ENCODE assay signal across 14 cellular contexts in genomic region chr3:30667250-30667585, GRCh38.
DNase-seq lines count a peak whose midpoint lies in the region; ATAC-seq, FAIRE-seq and TF ChIP-seq lines count a peak whose summit lies in the region.
"Had no signal": no experiment of that assay in that cellular context is flagged by ENCODE, and none has a peak within 500 bp of the region (broad histone marks: within the 10 kb centered on the region; RNA-seq: fewer than 3 reads in every experiment).

No MANE protein-coding gene starts in this region.

- H3K79me1 ChIP-seq in H1 (ENCODE audit: low read depth, low read length): no peaks in the 10 kb centered on the region

- no peak overlapping the region for H2BK12ac ChIP-seq in H1 (ENCODE audit: low read depth, low read length)

- no peak overlapping the region for H3K14ac ChIP-seq in H1 (ENCODE audit: insufficient read length)

- no peak overlapping the region for H2BK20ac ChIP-seq in H1 (ENCODE audit: low read length)

- DNase-seq in NCI-H82 (lab: John Stamatoyannopoulos, UW): peak; percentile 2
- no peak for DNase-seq in NCI-H82 treated with DMSO at 0.1 percent for 48 hours (lab: John Stamatoyannopoulos, UW; ENCODE audit: unreplicated experiment)
- DNase-seq in RWPE2 (ENCODE audit: low spot score): no peak
- peak in 1 of 2 experiments; percentile 38 for DNase-seq in H1 (ENCODE audit: low read depth in 1 of 2, low spot score in 2 of 2)
- DNase-seq in smooth muscle cell (lab: John Stamatoyannopoulos, UW; ENCODE audit: unreplicated experiment): no peak
- DNase-seq in NCI-H345 (lab: John Stamatoyannopoulos, UW): no peak
- no peak for DNase-seq in GM23248
- DNase-seq: 8988T, anterior cingulate cortex, HFFc6, Karpas-422, right cardiac atrium had no signal

- peak overlapping the region in 1 of 4 experiments; percentile 34; a peak in 1 of 7 replicates for H3K9ac ChIP-seq in H1 (replicated peaks in 1 of 4; ENCODE audit: extremely low read depth in 1 of 4, low read depth in 3 of 4, low read length in 3 of 4)
- no peak overlapping the region for H3K9ac ChIP-seq in smooth muscle cell (ENCODE audit: low read depth)
- no peak overlapping the region for H3K9ac ChIP-seq in GM23248

- H3K4me1 ChIP-seq in RWPE2 (ENCODE audit: insufficient read depth, poor library complexity, severe bottlenecking) (peaks cover 22% of the 10 kb centered on the region), H1 (replicated peaks in 1 of 4; ENCODE audit: control insufficient read depth in 3 of 4, insufficient read depth in 4 of 4, low read length in 3 of 4) (peaks cover 0 to 10% (median 7%) of the 10 kb centered on the region in 4 experiments; a peak in 4 of 7 replicates), smooth muscle cell (ENCODE audit: low read depth) (peaks cover 24% of the 10 kb centered on the region), GM23248 (ENCODE audit: insufficient read depth) (peaks cover 13% of the 10 kb centered on the region)

- no peaks in the 10 kb centered on the region for H3K27me3 ChIP-seq in RWPE2 (ENCODE audit: insufficient read depth, poor library complexity, severe bottlenecking)
- no peaks in the 10 kb centered on the region for H3K27me3 ChIP-seq in H1 (replicated peaks in 1 of 4; ENCODE audit: control insufficient read depth in 3 of 4, extremely low read depth in 1 of 4, insufficient read depth in 3 of 4, low read length in 3 of 4)
- no peaks in the 10 kb centered on the region for H3K27me3 ChIP-seq in smooth muscle cell (ENCODE audit: low read depth)
- H3K27me3 ChIP-seq in GM23248 (replicated peaks; ENCODE audit: insufficient read depth): no peaks in the 10 kb centered on the region

- no peak overlapping the region for H4K91ac ChIP-seq in H1 (replicated peaks; ENCODE audit: insufficient read length, low read length)

- no peak for TF ChIP-seq POLR2A in H1 (IDR thresholded peaks at IDR 0.05; ENCODE audit: control extremely low read depth in 1 of 2, low read depth in 2 of 2, low read length in 2 of 2)

- no peak for TF ChIP-seq EP300 in H1 (IDR thresholded peaks at IDR 0.05; ENCODE audit: borderline replicate concordance in 1 of 2, low read depth in 2 of 2, low read length in 2 of 2)

- no peaks in the 10 kb centered on the region for H3K79me2 ChIP-seq in H1 (ENCODE audit: control insufficient read depth in 1 of 2, insufficient read depth in 2 of 2, low read length in 2 of 2)
- no peaks in the 10 kb centered on the region for H3K79me2 ChIP-seq in smooth muscle cell (ENCODE audit: low read depth)
- H3K79me2 ChIP-seq in GM23248 (ENCODE audit: insufficient read depth): peaks cover 92% of the 10 kb centered on the region

- CTCF ChIA-PET in H1 (lab: Charles Lee; ENCODE audit: partially characterized antibody): interaction anchor here (0.9 to 1.2 kb wide), 3 partner anchors 9 to 27 kb away, joined by 3 to 4 read pairs (median 4); no protein-coding TSS in a partner anchor

- no peak overlapping the region for H2AK5ac ChIP-seq in H1 (ENCODE audit: low read depth, low read length)

- H2BK15ac ChIP-seq in H1 (ENCODE audit: low read length): no peak overlapping the region

- H2BK5ac ChIP-seq in H1 (ENCODE audit: low read depth, low read length): no peak overlapping the region

- POLR2A ChIA-PET in H1 (lab: Charles Lee; ENCODE audit: partially characterized antibody): interaction anchor here (0.8 kb wide), 1 partner anchor 8 kb away, joined by 3 read pairs; no protein-coding TSS in a partner anchor

- H2AFZ ChIP-seq in H1 (ENCODE audit: low read length) (no peak overlapping the region), smooth muscle cell (ENCODE audit: low read depth) (no peak overlapping the region), GM23248 (no peak overlapping the region)

- no peaks in the 10 kb centered on the region for H3K23me2 ChIP-seq in H1 (ENCODE audit: low read depth, low read length)

- in situ Hi-C loops in GM23248 (cut with MboI): no loop called here

- no peak overlapping the region for H4K5ac ChIP-seq in H1 (ENCODE audit: insufficient read length, low read depth, low read length)

- no peak overlapping the region for H3K18ac ChIP-seq in H1 (ENCODE audit: extremely low read depth, low read length)

- H3K36me3 ChIP-seq in RWPE2 (ENCODE audit: low read depth) (peaks cover 92% of the 10 kb centered on the region), H1 (ENCODE audit: control insufficient read depth in 2 of 4, insufficient read depth in 4 of 4, low read length in 3 of 4) (peaks cover 3 to 6% (median 5%) of the 10 kb centered on the region in 4 experiments; a peak in 7 of 8 replicates), smooth muscle cell (ENCODE audit: low read depth) (peaks cover 5% of the 10 kb centered on the region), GM23248 (ENCODE audit: low read depth) (peaks cover 42% of the 10 kb centered on the region)

- peak; percentile 66 for FAIRE-seq in H1 (lab: Jason Lieb, UNC)

- no peak overlapping the region for H3K4ac ChIP-seq in H1 (replicated peaks; ENCODE audit: insufficient read length, low read depth, low read length)

- no peak overlapping the region for H2BK120ac ChIP-seq in H1 (replicated peaks; ENCODE audit: low read depth, low read length)

- H3K56ac ChIP-seq in H1 (replicated peaks; ENCODE audit: insufficient read length, low read depth, low read length): no peak overlapping the region

- 0 out of 4 replicates have a peak, but pooled peaks of 1 of the 2 experiments have one; percentile 4 for TF ChIP-seq RAD21 in H1 (IDR thresholded peaks at IDR 0.05 in 1 of 2, conservative IDR thresholded peaks at IDR 0.05 in 1 of 2; ENCODE audit: low read depth in 2 of 2, low read length in 2 of 2)

- 40% methylated on average over 2 of the region's 2 CpGs; no CpG with 5 or more reads in 1 of the 2 experiments for WGBS in H1 (ENCODE audit: extremely low coverage in 1 of 2, insufficient coverage in 1 of 2, insufficient read length in 1 of 2, insufficient replicate concordance in 2 of 2, low coverage in 1 of 2, low lambda C conversion rate in 2 of 2, missing lambda C conversion rate in 1 of 2), 2 experiments
- 19% methylated on average over 2 of the region's 2 CpGs for WGBS in smooth muscle cell (ENCODE audit: low lambda C conversion rate)
- WGBS in GM23248 (ENCODE audit: low coverage in 1 of 2, low lambda C conversion rate in 2 of 2, missing lambda C conversion rate in 2 of 2), 2 experiments: 81 to 88% methylated on average over 2 of the region's 2 CpGs

- H3F3A ChIP-seq in smooth muscle cell (ENCODE audit: low read depth) (peaks cover 4% of the 10 kb centered on the region), GM23248 (ENCODE audit: insufficient read depth) (peaks cover 19% of the 10 kb centered on the region; the same call in 1 of the 2 replicates)

- H3K27ac ChIP-seq in RWPE2 (ENCODE audit: poor library complexity, severe bottlenecking): peak overlapping the region; percentile 100
- no peak overlapping the region for H3K27ac ChIP-seq in H1 (ENCODE audit: low read depth, low read length)
- peak overlapping the region; percentile 24 for H3K27ac ChIP-seq in smooth muscle cell (ENCODE audit: low read depth)
- no peak overlapping the region for H3K27ac ChIP-seq in GM23248
- H3K27ac ChIP-seq: SK-N-MC had no signal

- peak overlapping the region in 1 of 2 experiments; percentile 17; a peak in 1 of 4 replicates for H3K4me2 ChIP-seq in H1 (ENCODE audit: insufficient read depth in 1 of 2, low read depth in 2 of 2, low read length in 2 of 2)
- H3K4me2 ChIP-seq in smooth muscle cell: peak overlapping the region; percentile 3
- H3K4me2 ChIP-seq in GM23248 (ENCODE audit: unreplicated experiment): no peak overlapping the region

- H4K20me1 ChIP-seq in H1 (replicated peaks in 1 of 2; ENCODE audit: control insufficient read depth in 1 of 2, insufficient read depth in 2 of 2, low read length in 2 of 2) (peaks cover 0 to 2% of the 10 kb centered on the region in 2 experiments), smooth muscle cell (ENCODE audit: low read depth) (no peaks in the 10 kb centered on the region), GM23248 (ENCODE audit: insufficient read depth) (no peaks in the 10 kb centered on the region)

- TF ChIP-seq CTCF in RWPE2 (IDR thresholded peaks at IDR 0.05; ENCODE audit: poor library complexity, severe bottlenecking) (no peak), H1 (IDR thresholded peaks at IDR 0.05; ENCODE audit: control extremely low read depth in 1 of 3, insufficient read depth in 1 of 3, low read depth in 1 of 3, low read length in 3 of 3) (no peak), smooth muscle cell (IDR thresholded peaks at IDR 0.05; ENCODE audit: borderline replicate concordance, insufficient read depth, poor library complexity, severe bottlenecking) (no peak)

- no peak for ATAC-seq in RWPE2 (ENCODE audit: low read depth)
- no peak for ATAC-seq in GM19467 (IDR thresholded peaks at IDR 0.05; ENCODE audit: unreplicated experiment)

- no peak overlapping the region for H4K8ac ChIP-seq in H1 (ENCODE audit: extremely low read depth, insufficient read depth, low read length)

- H3K4me3 ChIP-seq in RWPE2 (ENCODE audit: severe bottlenecking): no peak overlapping the region
- H3K4me3 ChIP-seq in H1 (ENCODE audit: extremely low read depth in 1 of 4, insufficient read depth in 2 of 4, low read depth in 3 of 4, low read length in 4 of 4): no peak overlapping the region
- H3K4me3 ChIP-seq in smooth muscle cell: no peak overlapping the region
- no peak overlapping the region for H3K4me3 ChIP-seq in GM23248
- H3K4me3 ChIP-seq: SK-N-MC had no signal

- H3K23ac ChIP-seq in H1 (ENCODE audit: insufficient read length): no peak overlapping the region

- H3K9me2 ChIP-seq in GM23248 (ENCODE audit: insufficient read depth): no peaks in the 10 kb centered on the region

- no peaks in the 10 kb centered on the region for H3K9me3 ChIP-seq in RWPE2 (ENCODE audit: severe bottlenecking)
- H3K9me3 ChIP-seq in H1 (ENCODE audit: insufficient read depth in 2 of 2, low read depth in 1 of 2, low read length in 1 of 2): no peaks in the 10 kb centered on the region
- no peaks in the 10 kb centered on the region for H3K9me3 ChIP-seq in smooth muscle cell (replicated peaks; ENCODE audit: low read depth)
- H3K9me3 ChIP-seq in GM23248 (ENCODE audit: low read depth): no peaks in the 10 kb centered on the region

TF ChIP-seq in H1, 55 proteins besides CTCF, POLR2A, EP300 and RAD21:
- TF ChIP-seq SP1 (IDR thresholded peaks at IDR 0.05; ENCODE audit: low read depth, low read length): 0 out of 2 replicates have a peak, but pooled peaks have one; percentile 33
- no peak for TF ChIP-seq SIN3A (conservative IDR thresholded peaks at IDR 0.05 in 1 of 2, IDR thresholded peaks at IDR 0.05 in 1 of 2; ENCODE audit: low read depth in 1 of 2, low read length in 2 of 2)
- TF ChIP-seq MAX (IDR thresholded peaks at IDR 0.05): 0 out of 2 replicates have a peak, but pooled peaks have one; percentile 25
- TF ChIP-seq TCF12 (IDR thresholded peaks at IDR 0.05; ENCODE audit: low read depth, low read length): peak; percentile 35; the same call in 1 of the 2 replicates
- TF ChIP-seq TAF7 (optimal IDR thresholded peaks at IDR 0.05; ENCODE audit: borderline replicate concordance, low read depth, low read length): no peak

Comparison
In these comparisons a context has a peak if more than half of its experiments do, and no peak if none do; other contexts are left out.
1. H3K27ac ChIP-seq: peak in RWPE2 (single experiment) and smooth muscle cell (single experiment); none in H1 (single experiment) and GM23248 (single experiment).